In genomic region chr6:15431762-15432495, GRCh38 we compare ENCODE assay signal across 12 cellular contexts.
A peak's percentile ranks its signal among the peaks of the same experiment; 100 is the strongest.
DNase-seq lines count a peak whose midpoint lies in the region; ATAC-seq, FAIRE-seq and TF ChIP-seq lines count a peak whose summit lies in the region.
"Had no signal": no experiment of that assay in that cellular context is flagged by ENCODE, and none has a peak within 500 bp of the region (broad histone marks: within the 10 kb centered on the region; RNA-seq: fewer than 3 reads in every experiment).

No MANE protein-coding gene starts in this region.

- peak overlapping the region; percentile 4 to 5 for H3K4me3 Mint-ChIP-seq in effector memory CD8-positive, alpha-beta T cell

- H3K27ac Mint-ChIP-seq in effector memory CD8-positive, alpha-beta T cell: peak overlapping the region in 1 of 2 donors; percentile 57

- no peak for TF ChIP-seq CTCF in D721Med (IDR thresholded peaks at IDR 0.05; ENCODE audit: insufficient read depth, missing control alignments)

- H3K36me3 ChIP-seq in MG63: no peaks in the 10 kb centered on the region
- H3K36me3 ChIP-seq: esophagus muscularis mucosa, Peyer's patch had no signal

- ATAC-seq in effector memory CD8-positive, alpha-beta T cell (replicated peaks): no peak
- ATAC-seq in GM18873 (IDR thresholded peaks at IDR 0.05; ENCODE audit: low FRiP score, unreplicated experiment): no peak

- H3K4me1 Mint-ChIP-seq in effector memory CD8-positive, alpha-beta T cell (ENCODE audit: low read depth in 2 of 2): peaks cover 53 to 69% of the 10 kb centered on the region in 2 donors

- DNase-seq in D721Med (ENCODE audit: insufficient read length, low spot score) (peak; percentile 45), MG63 (peak; percentile 12), myocyte (ENCODE audit: low read depth) (peak; percentile 66), NCI-H774 (lab: John Stamatoyannopoulos, UW) (no peak), KBM-7 (no peak)
- DNase-seq in effector memory CD8-positive, alpha-beta T cell: no peak
- DNase-seq in central memory CD4-positive, alpha-beta T cell: no peak
- DNase-seq: Peyer's patch; stimulated activated naive CD8-positive, alpha-beta T cell treated with anti-CD3 and anti-CD28 coated beads, Interleukin-15, amount 100 ng/mL, for 72 hours had no signal

- FAIRE-seq in D721Med (lab: Jason Lieb, UNC): no peak
- FAIRE-seq: G401.6 had no signal

- H3K27me3 ChIP-seq in MG63: no peaks in the 10 kb centered on the region
- H3K27me3 ChIP-seq: esophagus muscularis mucosa, Peyer's patch had no signal

- peaks cover 10% of the 10 kb centered on the region for H3K9me3 ChIP-seq in MG63
- H3K9me3 ChIP-seq: Peyer's patch had no signal

- no peaks in the 10 kb centered on the region for H3K27me3 Mint-ChIP-seq in effector memory CD8-positive, alpha-beta T cell
- H3K27me3 Mint-ChIP-seq: stimulated activated naive CD8-positive, alpha-beta T cell treated with anti-CD3 and anti-CD28 coated beads, Interleukin-15, amount 100 ng/mL, for 72 hours had no signal

- H3K4me3 ChIP-seq in MG63: no peak overlapping the region
- H3K4me3 ChIP-seq: esophagus muscularis mucosa, Peyer's patch had no signal

- H3K36me3 Mint-ChIP-seq in effector memory CD8-positive, alpha-beta T cell (ENCODE audit: insufficient read depth): peaks cover 3% of the 10 kb centered on the region

- no peaks in the 10 kb centered on the region for H3K9me3 Mint-ChIP-seq in effector memory CD8-positive, alpha-beta T cell

- in situ Hi-C loops in KBM-7 (cut with MboI; ENCODE audit: low pct_unique_long_range_greater_than_20kb, low sequenced_read_pairs): no loop called here

Comparison
In these comparisons a context has a peak if more than half of its experiments do, and no peak if none do; other contexts are left out.
1. DNase-seq: peak in D721Med (single experiment), MG63 (single experiment) and myocyte (single experiment); none in effector memory CD8-positive, alpha-beta T cell (0 of 3), central memory CD4-positive, alpha-beta T cell (single experiment), NCI-H774 (single experiment) and KBM-7 (single experiment).